ENCODE assay signal across 24 cellular contexts in genomic region chr7:94571816-94572215, GRCh38.
"Had no signal": no experiment of that assay in that cellular context is flagged by ENCODE, and none has a peak within 500 bp of the region (broad histone marks: within the 10 kb centered on the region; RNA-seq: fewer than 3 reads in every experiment).

No MANE protein-coding gene starts in this region.

- H3K27ac ChIP-seq: stomach, suprapubic skin, testis, thoracic aorta, thyroid gland, tibial artery, tibial nerve, transverse colon, upper lobe of left lung, upper lobe of right lung, uterus, vagina had no signal

- H3K4me1 ChIP-seq: stomach, suprapubic skin, testis, thyroid gland, tibial artery, tibial nerve, transverse colon, upper lobe of left lung, upper lobe of right lung, uterus, vagina had no signal

- DNase-seq: stimulated activated CD4-positive, alpha-beta T cell treated with anti-CD3 and anti-CD28 coated beads, Interleukin-2, amount 100 ng/mL, for 48 hours; stimulated activated CD4-positive, alpha-beta T cell treated with anti-CD3 and anti-CD28 coated beads, Interleukin-4, amount 100 ng/mL, for 1 hour; stimulated activated CD4-positive, alpha-beta T cell treated with anti-CD3 and anti-CD28 coated beads, Interleukin-4, amount 100 ng/mL, for 24 hours; stimulated activated CD4-positive, alpha-beta T cell treated with anti-CD3 and anti-CD28 coated beads, Interleukin-4, amount 100 ng/mL, for 4 hours; stimulated activated CD8-positive, alpha-beta memory T cell treated with anti-CD3 and anti-CD28 coated beads, Interleukin-4, amount 100 ng/mL, for 48 hours; stimulated activated naive B cell treated with anti-CD40 and anti-IgM and Interleukin-4, amounts not matched to agents 10 μg/mL and 1 μg/mL and 100 μg/mL, for 72 hours; stimulated activated naive CD4-positive, alpha-beta T cell; stimulated activated naive CD4-positive, alpha-beta T cell treated with Interleukin-2 at 50 U/mL for 16 hours; stimulated activated naive CD8-positive, alpha-beta T cell treated with anti-CD3 and anti-CD28 coated beads, Interleukin-15, amount 100 ng/mL, for 72 hours; stimulated activated naive CD8-positive, alpha-beta T cell treated with anti-CD3 and anti-CD28 coated beads, Interleukin-15, Interleukin-2, amounts not matched to agents 100 U/mL and 50 U/mL, for 24 hours; stomach; substantia nigra; testis; thyroid gland; tibial artery; transverse colon; trophoblast cell; upper lobe of left lung; upper lobe of right lung; uterus had no signal

- H3K27me3 ChIP-seq: stomach, suprapubic skin, testis, thyroid gland, tibial artery, tibial nerve, transverse colon, upper lobe of left lung, upper lobe of right lung, uterus, vagina had no signal

- H3K36me3 ChIP-seq: suprapubic skin, thoracic aorta, thyroid gland, upper lobe of right lung, uterus had no signal

- H3K9me3 ChIP-seq: testis, thyroid gland had no signal

- H3K4me3 ChIP-seq: stomach, suprapubic skin, testis, thoracic aorta, thyroid gland, tibial artery, tibial nerve, transverse colon, upper lobe of left lung, upper lobe of right lung, uterus, vagina had no signal
